ENCODE assay signal across 26 cellular contexts in the genomic region with DNA sequence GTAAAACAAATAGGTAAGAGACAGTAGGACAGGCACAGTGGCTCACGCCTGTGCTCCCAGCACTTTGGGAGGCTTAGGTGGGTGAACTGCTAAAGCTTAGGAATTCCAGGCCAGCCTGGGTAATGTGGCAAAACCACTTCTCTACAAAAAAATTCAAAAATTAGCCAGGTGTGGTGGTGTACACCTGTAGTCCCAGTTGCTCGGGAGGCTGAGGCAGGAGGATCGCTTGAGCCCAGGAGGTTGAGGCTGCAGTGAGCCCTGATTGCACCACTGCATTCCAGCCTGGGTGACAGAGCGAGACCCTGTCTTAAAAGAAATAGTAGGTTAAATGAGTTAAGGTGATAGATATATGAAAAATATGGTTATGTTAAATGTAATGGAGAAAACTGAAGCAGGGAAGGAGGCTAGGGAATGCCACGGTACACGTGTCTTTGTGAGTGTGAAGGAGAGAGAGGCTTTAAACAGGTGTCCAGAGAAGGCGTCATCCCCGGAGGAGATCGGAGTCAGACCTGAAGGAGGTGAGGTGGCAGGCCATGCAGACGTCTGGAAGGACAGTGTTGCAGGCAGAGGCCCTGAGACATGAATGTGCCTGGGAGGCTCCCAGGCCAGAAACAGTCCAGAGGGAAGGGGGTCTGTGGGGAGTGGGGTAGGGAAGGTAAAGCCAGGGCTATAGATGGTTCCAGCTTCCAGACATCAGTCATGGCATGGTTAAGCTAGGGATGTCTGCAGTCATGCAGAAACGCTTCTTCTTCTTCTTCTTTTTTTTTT. TPM values are rescaled to one million over a fixed set of nuclear protein-coding genes. Genes with fewer than 3 reads are reported as not detected.
DNase-seq lines count a peak whose midpoint lies in the region; ATAC-seq, FAIRE-seq and TF ChIP-seq lines count a peak whose summit lies in the region.
"Had no signal": no experiment of that assay in that cellular context is flagged by ENCODE, and none has a peak within 500 bp of the region (broad histone marks: within the 10 kb centered on the region; RNA-seq: fewer than 3 reads in every experiment).

No MANE protein-coding gene starts in this region.

- H3K27me3 ChIP-seq in K562 (ENCODE audit: control insufficient read depth in 2 of 2, insufficient read depth in 2 of 2, low read length in 2 of 2), result no peaks in the 10 kb centered on the region
- no peaks in the 10 kb centered on the region for H3K27me3 ChIP-seq in endodermal cell (ENCODE audit: control insufficient read depth, insufficient read depth, low read length, poor library complexity, severe bottlenecking)
- H3K27me3 ChIP-seq: BE2C; BLaER1 treated with 17β-estradiol and CSF1 and Interleukin-3, amounts not matched to agents 10 nM and 100 nM had no signal

- FAIRE-seq in K562 (lab: Jason Lieb, UNC), result no peak
- FAIRE-seq: A204.1, D721Med, GM12878, GM19239, H54 had no signal

- no peaks in the 10 kb centered on the region for H3K36me3 Mint-ChIP-seq in endodermal cell (ENCODE audit: low read depth)
- no peaks in the 10 kb centered on the region for H3K36me3 Mint-ChIP-seq in stimulated activated naive B cell treated with anti-CD40 and anti-IgM and Interleukin-4, amounts not matched to agents 10 μg/mL and 1 μg/mL and 100 μg/mL, for 72 hours
- H3K36me3 Mint-ChIP-seq: CD14-positive monocyte; CD8-positive, alpha-beta memory T cell had no signal

- H2AFZ ChIP-seq in K562 (ENCODE audit: low read depth, low read length), result peak overlapping the region; percentile 75; the same call in 1 of the 2 replicates
- H2AFZ ChIP-seq: GM23338 had no signal

- TF ChIP-seq CTCF in K562 (IDR thresholded peaks at IDR 0.05 in 2 of 3, conservative IDR thresholded peaks at IDR 0.05 in 1 of 3; ENCODE audit: insufficient read depth in 2 of 3, low read depth in 1 of 3, low read length in 3 of 3) (no peak), endodermal cell (conservative IDR thresholded peaks at IDR 0.05) (no peak)

- H3K9me1 ChIP-seq in K562 (ENCODE audit: control insufficient read depth, insufficient read depth, low read length), result no peaks in the 10 kb centered on the region

- H3K27ac ChIP-seq in K562 (ENCODE audit: extremely low read depth, low read depth, low read length), result no peak overlapping the region
- H3K27ac ChIP-seq in endodermal cell (ENCODE audit: low read depth, low read length), result no peak overlapping the region
- H3K27ac ChIP-seq: 22Rv1; BLaER1 treated with 17β-estradiol and CSF1 and Interleukin-3, amounts not matched to agents 10 nM and 100 nM had no signal

- peaks cover 0 to 3% of the 10 kb centered on the region in 2 experiments; a peak in 1 of 5 replicates for H3K4me1 ChIP-seq in K562 (replicated peaks in 1 of 2; ENCODE audit: control insufficient read depth in 2 of 2, insufficient read depth in 2 of 2, low read length in 2 of 2)
- no peaks in the 10 kb centered on the region for H3K4me1 ChIP-seq in endodermal cell (ENCODE audit: control insufficient read depth, insufficient read depth, low read length)
- H3K4me1 ChIP-seq: BE2C, HAP-1 had no signal

- POLR2A ChIA-PET in K562 (lab: Yijun Ruan, JAX), result interaction anchor here (1.0 to 1.3 kb wide), 2 partner anchors 9 to 11 kb away, joined by 3 to 4 read pairs; no protein-coding TSS in a partner anchor

- H3K79me2 ChIP-seq in K562 (ENCODE audit: control insufficient read depth, insufficient read depth, low read length), result no peaks in the 10 kb centered on the region

- TF ChIP-seq EP300 in K562 (IDR thresholded peaks at IDR 0.05; ENCODE audit: low read length), result no peak

- TF ChIP-seq RAD21 in K562 (CRISPR knock-in tag; conservative IDR thresholded peaks at IDR 0.05 in 1 of 2, IDR thresholded peaks at IDR 0.05 in 1 of 2), result no peak

- intact Hi-C loops in K562 (cut with micrococcal nuclease), result no loop called here

- WGBS in K562 (ENCODE audit: insufficient coverage, low coverage, missing lambda C conversion rate), result 51% methylated on average over 10 of the region's 11 CpGs
- 92 to 94% methylated on average over 9 to 11 of the region's 11 CpGs for WGBS in endodermal cell (ENCODE audit: insufficient coverage in 1 of 2, insufficient read length in 1 of 2), 2 experiments

- no peak for TF ChIP-seq POLR2A in K562 (conservative IDR thresholded peaks at IDR 0.05)

- peaks cover 50% of the 10 kb centered on the region for H3K27me3 Mint-ChIP-seq in endodermal cell (ENCODE audit: insufficient read depth)
- H3K27me3 Mint-ChIP-seq in stimulated activated naive B cell treated with anti-CD40 and anti-IgM and Interleukin-4, amounts not matched to agents 10 μg/mL and 1 μg/mL and 100 μg/mL, for 72 hours, result no peaks in the 10 kb centered on the region
- H3K27me3 Mint-ChIP-seq: CD4-positive, alpha-beta T cell had no signal

- in situ Hi-C loops in K562 (cut with MboI) (no loop called here), ACHN (cut with HindIII; ENCODE audit: low pct_ligation_motif_present, low pct_unique_long_range_greater_than_20kb, low sequenced_read_pairs) (no loop called here)

- H3K9ac ChIP-seq in K562 (ENCODE audit: insufficient read depth in 1 of 2, low read depth in 2 of 2, low read length in 2 of 2) (no peak overlapping the region), endodermal cell (ENCODE audit: extremely low read depth, low read length, poor library complexity, severe bottlenecking) (no peak overlapping the region)
- H3K9ac ChIP-seq: BLaER1 treated with 17β-estradiol and CSF1 and Interleukin-3, amounts not matched to agents 10 nM and 100 nM had no signal

- H3K4me1 Mint-ChIP-seq in endodermal cell, result peaks cover 2% of the 10 kb centered on the region
- H3K4me1 Mint-ChIP-seq in stimulated activated naive B cell treated with anti-CD40 and anti-IgM and Interleukin-4, amounts not matched to agents 10 μg/mL and 1 μg/mL and 100 μg/mL, for 72 hours, result peaks cover 0 to 5% of the 10 kb centered on the region in 2 donors

- H3K9me3 Mint-ChIP-seq in endodermal cell, result no peaks in the 10 kb centered on the region
- no peaks in the 10 kb centered on the region for H3K9me3 Mint-ChIP-seq in stimulated activated naive B cell treated with anti-CD40 and anti-IgM and Interleukin-4, amounts not matched to agents 10 μg/mL and 1 μg/mL and 100 μg/mL, for 72 hours
- H3K9me3 Mint-ChIP-seq: CD4-positive, alpha-beta T cell; CD8-positive, alpha-beta memory T cell; GM23338; HFFc6 had no signal

- H3K9me3 ChIP-seq in K562 (replicated peaks; ENCODE audit: control insufficient read depth, insufficient read depth, low read depth, low read length), result no peaks in the 10 kb centered on the region
- no peaks in the 10 kb centered on the region for H3K9me3 ChIP-seq in endodermal cell (ENCODE audit: control insufficient read depth, low read length)
- H3K9me3 ChIP-seq: BE2C, HAP-1 had no signal

- H3K36me3 ChIP-seq in K562 (ENCODE audit: control insufficient read depth, insufficient read depth, low read length) (no peaks in the 10 kb centered on the region), endodermal cell (ENCODE audit: control insufficient read depth, insufficient read depth, low read length) (no peaks in the 10 kb centered on the region)
- H3K36me3 ChIP-seq: BE2C; BLaER1 treated with 17β-estradiol and CSF1 and Interleukin-3, amounts not matched to agents 10 nM and 100 nM; HAP-1 had no signal

- H4K20me1 ChIP-seq in K562 (replicated peaks; ENCODE audit: control insufficient read depth, insufficient read depth, low read length), result no peaks in the 10 kb centered on the region
- H4K20me1 ChIP-seq: BLaER1 treated with 17β-estradiol and CSF1 and Interleukin-3, amounts not matched to agents 10 nM and 100 nM had no signal

- BruUV-seq in K562 (replicated peaks; lab: Mats Ljungman, UMichigan), result no TSS peak

- CTCF ChIA-PET in K562 (lab: Yijun Ruan, JAX; ENCODE audit: low intra/inter-chr PET ratio), result no interaction called here

- no peak overlapping the region for H3K4me2 ChIP-seq in K562 (ENCODE audit: insufficient read depth, low read length)
- H3K4me2 ChIP-seq: BLaER1 treated with 17β-estradiol and CSF1 and Interleukin-3, amounts not matched to agents 10 nM and 100 nM; GM23338 had no signal

- H3K4me3 ChIP-seq in K562, result no peak overlapping the region
- no peak overlapping the region for H3K4me3 ChIP-seq in endodermal cell (ENCODE audit: low read length)
- H3K4me3 ChIP-seq: BLaER1 treated with 17β-estradiol and CSF1 and Interleukin-3, amounts not matched to agents 10 nM and 100 nM; GM12878; GM23338; HAP-1 had no signal

- no peak overlapping the region for H3K4me3 Mint-ChIP-seq in endodermal cell
- no peak overlapping the region for H3K4me3 Mint-ChIP-seq in stimulated activated naive B cell treated with anti-CD40 and anti-IgM and Interleukin-4, amounts not matched to agents 10 μg/mL and 1 μg/mL and 100 μg/mL, for 72 hours
- H3K4me3 Mint-ChIP-seq: CD14-positive monocyte; CD4-positive, alpha-beta T cell; CD8-positive, alpha-beta memory T cell; GM23338; HFFc6 had no signal

- H3K27ac Mint-ChIP-seq in endodermal cell, result no peak overlapping the region
- H3K27ac Mint-ChIP-seq in stimulated activated naive B cell treated with anti-CD40 and anti-IgM and Interleukin-4, amounts not matched to agents 10 μg/mL and 1 μg/mL and 100 μg/mL, for 72 hours, result peak overlapping the region; percentile 6
- H3K27ac Mint-ChIP-seq: CD14-positive monocyte; CD4-positive, alpha-beta T cell; GM23338; HFFc6 had no signal

- DNase-seq in K562 (ENCODE audit: extremely low read depth in 1 of 4, low spot score in 3 of 4) (no peak), endodermal cell (peak; percentile 17), mesenteric fat pad (ENCODE audit: low spot score) (peak; percentile 67), SIG-M5 treated with dmso at 0.1 percent for 504 hours (lab: John Stamatoyannopoulos, UW; ENCODE audit: unreplicated experiment) (no peak), ACHN (no peak)
- no peak for DNase-seq in stimulated activated naive B cell treated with anti-CD40 and anti-IgM and Interleukin-4, amounts not matched to agents 10 μg/mL and 1 μg/mL and 100 μg/mL, for 72 hours
- DNase-seq in activated T-cell treated with anti-CD3 and anti-CD28 coated beads, Interleukin-2, amount 50 U/mL, for 1 hour, result no peak
- DNase-seq: AML-193; BE2C; CD4-positive, alpha-beta T cell; CD8-positive, alpha-beta memory T cell; DMS 273 treated with DMSO at 0.1 percent for 48 hours; DMS79; EL; GDM1; HFFc6 had no signal

- no peak for ATAC-seq in K562
- no peak for ATAC-seq in stimulated activated naive B cell treated with anti-CD40 and anti-IgM and Interleukin-4, amounts not matched to agents 10 μg/mL and 1 μg/mL and 100 μg/mL, for 72 hours (replicated peaks)
- ATAC-seq: GM12878, GM23338 had no signal

RNA-seq across cellular contexts. Expression of a gene that starts 7.2 kb away (rescaled TPM):
- total RNA-seq in K562 (2011; cell fraction: chromatin; rRNA removed; ENCODE audit: low replicate concordance), result not detected in 2 replicates
- total RNA-seq in K562 (2011; cell fraction: nucleolus; rRNA removed), result not detected in 2 replicates
- not detected in 2 replicates for total RNA-seq in K562 (2011; cell fraction: nucleoplasm; rRNA removed)
- total RNA-seq in K562 (2014; rRNA removed), result not detected in 2 replicates
- total RNA-seq in K562 (2014; rRNA removed; fragmentation: Illumina TruSeq; extraction: Trizol), result not detected in 2 replicates
- total RNA-seq in K562 (2015; rRNA removed; fragmentation: Illumina TruSeq; extraction: Trizol), result not detected in 2 replicates
- total RNA-seq in K562 (2021), result not detected in 2 replicates
- polyA plus RNA-seq in K562 (2011; rRNA removed), result not detected in 2 replicates
- not detected in 2 replicates for polyA plus RNA-seq in K562 (2011; cell fraction: cytosol; rRNA removed)
- polyA plus RNA-seq in K562 (2011; cell fraction: nucleus; rRNA removed), result not detected in 2 replicates
- not detected in 2 replicates for polyA plus RNA-seq in K562 (2012)
- polyA plus RNA-seq in K562 (2014; fragmentation: Illumina TruSeq; extraction: Trizol), result not detected in 2 replicates
- not detected for polyA plus RNA-seq in K562 (2014; fragmentation: Nextera tagmentation; extraction: Ambion mirVana)
- not detected in 2 replicates for polyA plus RNA-seq in K562 (2014; rRNA removed)
- polyA minus RNA-seq in K562 (2011; rRNA and poly(A)+ RNA removed), result not detected in 2 replicates
- polyA minus RNA-seq in K562 (2011; cell fraction: cytosol; rRNA and poly(A)+ RNA removed), result not detected in 2 replicates
- polyA minus RNA-seq in K562 (2011; cell fraction: nucleus; rRNA and poly(A)+ RNA removed), result not detected in 2 replicates
- 10 to 100 TPM; 15.6 to 28.0 TPM for total RNA-seq in endodermal cell
- polyA plus RNA-seq in endodermal cell (2013, experiment 1 of 2), result 10.3 TPM
- 11.4 TPM for polyA plus RNA-seq in endodermal cell (2013, experiment 2 of 2)
- not detected for total RNA-seq in mesenteric fat pad
- total RNA-seq: CD4-positive, alpha-beta T cell; GM12878; HFFc6 had no signal
- polyA plus RNA-seq: CD14-positive monocyte; CD8-positive, alpha-beta memory T cell; GM12878 had no signal

RNA-seq across cellular contexts. Expression of a gene that starts 32.8 kb away (rescaled TPM):
- 102 and 136 TPM in 2 replicates for total RNA-seq in K562 (2011; cell fraction: chromatin; rRNA removed; ENCODE audit: low replicate concordance)
- total RNA-seq in K562 (2011; cell fraction: nucleolus; rRNA removed), result 47.9 and 55.7 TPM in 2 replicates
- 69.9 and 71.1 TPM in 2 replicates for total RNA-seq in K562 (2011; cell fraction: nucleoplasm; rRNA removed)
- total RNA-seq in K562 (2014; rRNA removed) (11.9 and 15.1 TPM in 2 replicates), K562 (2014; rRNA removed; fragmentation: Illumina TruSeq; extraction: Trizol) (21.5 and 25.6 TPM in 2 replicates), K562 (2015; rRNA removed; fragmentation: Illumina TruSeq; extraction: Trizol) (17.5 and 18.5 TPM in 2 replicates), K562 (2021) (20.0 and 20.1 TPM in 2 replicates), endodermal cell (10 to 100 TPM; 25.0 to 30.1 TPM), mesenteric fat pad (18.8 TPM)
- polyA plus RNA-seq in K562 (2011; rRNA removed) (17.5 and 21.4 TPM in 2 replicates), K562 (2014; fragmentation: Illumina TruSeq; extraction: Trizol) (15.2 and 17.1 TPM in 2 replicates), K562 (2014; fragmentation: Nextera tagmentation; extraction: Ambion mirVana) (1 to 10 TPM; 3.0 to 3.6 TPM), K562 (2014; rRNA removed) (9.8 and 13.3 TPM in 2 replicates)
- 11.0 and 15.7 TPM in 2 replicates for polyA plus RNA-seq in K562 (2011; cell fraction: cytosol; rRNA removed)
- polyA plus RNA-seq in K562 (2011; cell fraction: nucleus; rRNA removed), result 21.4 and 25.6 TPM in 2 replicates
- 13.6 and 26.9 TPM in 2 replicates for polyA plus RNA-seq in K562 (2012)
- 38.2 and 38.3 TPM in 2 replicates for polyA minus RNA-seq in K562 (2011; rRNA and poly(A)+ RNA removed)
- polyA minus RNA-seq in K562 (2011; cell fraction: cytosol; rRNA and poly(A)+ RNA removed), result 10.7 and 11.5 TPM in 2 replicates
- 19.1 and 29.1 TPM in 2 replicates for polyA minus RNA-seq in K562 (2011; cell fraction: nucleus; rRNA and poly(A)+ RNA removed)
- polyA plus RNA-seq in endodermal cell (2013, experiment 1 of 2), result 13.9 TPM
- 12.3 TPM for polyA plus RNA-seq in endodermal cell (2013, experiment 2 of 2)

Comparison
In these comparisons a context has a peak if more than half of its experiments do, and no peak if none do; other contexts are left out.
1. DNase-seq: peak in endodermal cell (single experiment) and mesenteric fat pad (single experiment); none in K562 (0 of 4), stimulated activated naive B cell treated with anti-CD40 and anti-IgM and Interleukin-4, amounts not matched to agents 10 μg/mL and 1 μg/mL and 100 μg/mL, for 72 hours (single experiment), activated T-cell treated with anti-CD3 and anti-CD28 coated beads, Interleukin-2, amount 50 U/mL, for 1 hour (single experiment), SIG-M5 treated with dmso at 0.1 percent for 504 hours (single experiment) and ACHN (single experiment).
2. RNA of a gene that starts 7.2 kb away (total RNA-seq): 15.6 to 28.0 TPM in endodermal cell; not detected in K562 and not detected in mesenteric fat pad (single experiment); every median in the first group is over 10 times any median in the second.